In the genomic region with DNA sequence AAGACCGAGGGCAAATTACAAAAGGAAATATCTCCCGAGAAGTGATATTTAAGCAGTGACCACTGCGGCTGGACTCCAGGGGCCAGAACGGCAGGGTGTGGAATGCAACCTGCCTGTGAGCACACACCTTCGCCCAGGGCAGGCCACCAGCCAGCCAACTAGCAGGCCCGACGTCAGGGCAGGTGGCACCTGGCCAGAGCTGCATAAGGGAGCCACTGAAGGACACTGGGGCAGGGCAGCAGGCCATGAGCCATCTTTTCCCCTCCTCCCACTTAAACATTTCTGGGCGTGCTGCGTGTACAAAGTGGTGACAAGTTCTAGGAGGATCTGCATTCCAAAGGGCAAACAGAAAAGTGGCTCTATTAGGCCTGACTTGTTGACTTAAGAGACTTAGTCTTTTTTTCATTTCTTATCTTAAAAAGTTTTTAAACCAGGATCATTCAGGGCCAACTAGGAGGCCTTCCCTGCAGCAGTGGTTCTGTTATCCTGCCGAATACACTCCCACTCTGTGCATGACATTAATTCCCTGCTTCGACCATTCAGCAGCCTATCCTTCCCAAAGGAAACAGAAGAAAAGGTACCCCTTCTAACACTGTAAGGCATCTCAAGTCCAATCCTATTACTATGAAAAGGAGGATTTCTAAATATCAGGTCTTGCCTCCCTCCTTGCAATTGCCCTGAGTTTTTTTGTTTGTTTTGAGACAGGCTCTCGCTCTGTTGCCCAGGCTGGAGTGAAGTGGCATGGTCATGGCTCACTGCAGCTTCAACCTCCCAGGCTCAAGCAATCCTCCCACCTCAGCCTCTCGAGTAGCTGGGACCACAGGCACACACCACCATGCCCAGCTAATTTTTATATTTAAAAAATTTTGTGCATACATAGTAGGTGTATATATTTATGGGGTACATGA, we compare ENCODE assay signal across 10 cellular contexts.
DNase-seq lines count a peak whose midpoint lies in the region; ATAC-seq and TF ChIP-seq lines count a peak whose summit lies in the region.
"Had no signal": no experiment of that assay in that cellular context is flagged by ENCODE, and none has a peak within 500 bp of the region (broad histone marks: within the 10 kb centered on the region; RNA-seq: fewer than 3 reads in every experiment).

No MANE protein-coding gene starts in this region.

- H3K27me3 ChIP-seq in right lobe of liver (no peaks in the 10 kb centered on the region), thoracic aorta (replicated peaks; ENCODE audit: insufficient read depth) (no peaks in the 10 kb centered on the region)

- H3K4me1 ChIP-seq in right lobe of liver, result peaks cover 0 to 28% (median 7%) of the 10 kb centered on the region in 4 donors
- peaks cover 15 to 30% of the 10 kb centered on the region in 2 donors for H3K4me1 ChIP-seq in thoracic aorta (ENCODE audit: control insufficient read depth in 1 of 2, low read depth in 2 of 2)

- H3K9me3 ChIP-seq in right lobe of liver (no peaks in the 10 kb centered on the region), thoracic aorta (no peaks in the 10 kb centered on the region)

- H3K36me3 ChIP-seq in right lobe of liver (peaks cover 0 to 25% (median 7%) of the 10 kb centered on the region in 4 donors), thoracic aorta (peaks cover 29% of the 10 kb centered on the region)
- H3K36me3 ChIP-seq: WERI-Rb-1 had no signal

- intact Hi-C loops in right lobe of liver (cut with DNase I), result no loop called here

- H3K27ac ChIP-seq in right lobe of liver (peak overlapping the region; percentile 50 to 77 (median 69)), thoracic aorta (peak overlapping the region; percentile 25 to 65)
- H3K27ac ChIP-seq: WERI-Rb-1 had no signal

- TF ChIP-seq EP300 in Ishikawa (IDR thresholded peaks at IDR 0.05; ENCODE audit: borderline replicate concordance), result peak; percentile 68; the same call in 1 of the 2 replicates

- H3K4me3 ChIP-seq in right lobe of liver (peak overlapping the region; percentile 25 to 43 (median 32)), thoracic aorta (no peak overlapping the region)

- 30% methylated on average over 9 of the region's 13 CpGs for WGBS in right lobe of liver (ENCODE audit: insufficient coverage, low coverage, low lambda C conversion rate, missing lambda C conversion rate)

- TF ChIP-seq CTCF in right lobe of liver (IDR thresholded peaks at IDR 0.05) (no peak), thoracic aorta (IDR thresholded peaks at IDR 0.05) (no peak)

- peak; percentile 27; the same call in 1 of the 2 replicates for TF ChIP-seq RAD21 in Ishikawa (IDR thresholded peaks at IDR 0.05; ENCODE audit: low read depth)

- peak; percentile 86 for TF ChIP-seq POLR2A in right lobe of liver (IDR thresholded peaks at IDR 0.05)

- peak; percentile 94 to 97 (median 96) for ATAC-seq in right lobe of liver
- ATAC-seq in thoracic aorta (ENCODE audit: insufficient number of reproducible peaks, low FRiP score, low read depth), result no peak
- no peak for ATAC-seq in GM19467 (IDR thresholded peaks at IDR 0.05; ENCODE audit: unreplicated experiment)

- peak; percentile 50 for DNase-seq in cerebellum (ENCODE audit: low spot score)
- peak; percentile 97 to 99 (median 99) for DNase-seq in right lobe of liver
- no peak for DNase-seq in thoracic aorta (ENCODE audit: low spot score)
- DNase-seq in activated CD4-positive, CD25-positive, alpha-beta regulatory T cell (lab: John Stamatoyannopoulos, UW), result no peak
- no peak for DNase-seq in AML-193 (lab: John Stamatoyannopoulos, UW)
- no peak for DNase-seq in SIG-M5 treated with dmso at 0.1 percent for 504 hours (lab: John Stamatoyannopoulos, UW; ENCODE audit: unreplicated experiment)
- DNase-seq: NCI-H187, WERI-Rb-1 had no signal

TF ChIP-seq in Ishikawa, 13 proteins besides CTCF, POLR2A, EP300 and RAD21:
- TF ChIP-seq TAF1 (IDR thresholded peaks at IDR 0.05; ENCODE audit: low read depth) (peak; percentile 46; the same call in 1 of the 2 replicates), YY1 (IDR thresholded peaks at IDR 0.05; ENCODE audit: low read depth) (peak; percentile 75), CREB1 (IDR thresholded peaks at IDR 0.05; ENCODE audit: low read depth) (peak; percentile 47; the same call in 1 of the 2 replicates), EGR1 (IDR thresholded peaks at IDR 0.05) (no peak), TCF12 (IDR thresholded peaks at IDR 0.05; ENCODE audit: low read depth) (peak; percentile 57; the same call in 1 of the 2 replicates), MAX (IDR thresholded peaks at IDR 0.05) (no peak; the same call in 1 of the 2 replicates), CEBPB (IDR thresholded peaks at IDR 0.05) (no peak), FOXM1 (IDR thresholded peaks at IDR 0.05; ENCODE audit: borderline replicate concordance, low read depth) (no peak; the same call in 1 of the 2 replicates), NFIC (IDR thresholded peaks at IDR 0.05) (peak; percentile 95), ZBTB7A (IDR thresholded peaks at IDR 0.05; ENCODE audit: low read depth) (no peak), TEAD4 (IDR thresholded peaks at IDR 0.05) (peak; percentile 84), REST (IDR thresholded peaks at IDR 0.05; ENCODE audit: low read depth) (no peak)
- TF ChIP-seq, protein P1, sequence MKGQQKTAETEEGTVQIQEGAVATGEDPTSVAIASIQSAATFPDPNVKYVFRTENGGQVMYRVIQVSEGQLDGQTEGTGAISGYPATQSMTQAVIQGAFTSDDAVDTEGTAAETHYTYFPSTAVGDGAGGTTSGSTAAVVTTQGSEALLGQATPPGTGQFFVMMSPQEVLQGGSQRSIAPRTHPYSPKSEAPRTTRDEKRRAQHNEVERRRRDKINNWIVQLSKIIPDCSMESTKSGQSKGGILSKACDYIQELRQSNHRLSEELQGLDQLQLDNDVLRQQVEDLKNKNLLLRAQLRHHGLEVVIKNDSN (IDR thresholded peaks at IDR 0.05), result no peak; the same call in 1 of the 2 replicates

Comparison
In these comparisons a context has a peak if more than half of its experiments do, and no peak if none do; other contexts are left out.
1. DNase-seq: peak in cerebellum (single experiment) and right lobe of liver (3 of 3); none in thoracic aorta (single experiment), activated CD4-positive, CD25-positive, alpha-beta regulatory T cell (0 of 4), AML-193 (0 of 2) and SIG-M5 treated with dmso at 0.1 percent for 504 hours (single experiment).
2. ATAC-seq: peak in right lobe of liver (4 of 4); none in thoracic aorta (single experiment) and GM19467 (single experiment).